9 cellular contexts compared by ENCODE assay signal in the genomic region with DNA sequence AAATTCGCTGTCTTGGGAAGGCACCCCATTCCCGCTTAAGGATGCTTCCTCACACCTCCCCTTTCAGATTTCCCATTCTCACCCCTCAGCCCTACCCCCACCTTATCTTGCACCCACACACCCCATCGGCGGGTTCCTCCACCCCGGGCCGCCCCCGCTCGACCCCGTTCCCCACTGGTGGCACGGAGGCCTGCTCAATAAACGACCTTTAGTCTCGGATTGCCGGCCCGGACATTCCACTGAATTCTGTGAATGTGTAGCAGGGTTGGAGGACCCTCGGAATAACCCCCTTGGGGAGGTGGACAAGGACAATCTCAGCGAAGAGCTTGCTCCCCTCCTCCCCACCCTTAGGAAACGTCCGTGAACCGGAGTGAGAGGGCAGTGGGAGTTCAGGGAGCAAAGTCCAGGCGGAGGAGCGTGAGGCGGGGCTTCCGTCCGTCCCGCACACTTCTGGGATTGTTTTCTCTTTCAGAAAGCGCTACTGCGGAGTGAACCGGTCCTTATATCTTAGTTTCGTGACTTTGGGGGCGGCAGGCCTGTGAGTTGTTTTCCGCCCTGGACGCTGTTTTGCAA. TPM values are rescaled to one million over a fixed set of nuclear protein-coding genes. Genes with fewer than 3 reads are reported as not detected.
DNase-seq lines count a peak whose midpoint lies in the region; ATAC-seq and TF ChIP-seq lines count a peak whose summit lies in the region.
"Had no signal": no experiment of that assay in that cellular context is flagged by ENCODE, and none has a peak within 500 bp of the region (broad histone marks: within the 10 kb centered on the region; RNA-seq: fewer than 3 reads in every experiment).

No MANE protein-coding gene starts in this region.

- peaks cover 61% of the 10 kb centered on the region for H3K27me3 Mint-ChIP-seq in stimulated activated naive CD8-positive, alpha-beta T cell treated with anti-CD3 and anti-CD28 coated beads, Interleukin-15, Interleukin-2, amounts not matched to agents 100 ng/mL and 50 ng/mL, for 24 hours

- peaks cover 17% of the 10 kb centered on the region for H3K27me3 ChIP-seq in colonic mucosa

- H3K36me3 ChIP-seq in colonic mucosa, result peaks cover 3% of the 10 kb centered on the region

- no peaks in the 10 kb centered on the region for H3K9me3 ChIP-seq in colonic mucosa

- H3K27ac Mint-ChIP-seq in stimulated activated naive CD8-positive, alpha-beta T cell treated with anti-CD3 and anti-CD28 coated beads, Interleukin-15, Interleukin-2, amounts not matched to agents 100 ng/mL and 50 ng/mL, for 24 hours, result no peak overlapping the region

- H3K4me3 ChIP-seq in colonic mucosa, result peak overlapping the region; percentile 52

- H3K27ac ChIP-seq in colonic mucosa, result peak overlapping the region; percentile 78

- H3K36me3 Mint-ChIP-seq in stimulated activated naive CD8-positive, alpha-beta T cell treated with anti-CD3 and anti-CD28 coated beads, Interleukin-15, Interleukin-2, amounts not matched to agents 100 ng/mL and 50 ng/mL, for 24 hours (ENCODE audit: low read depth), result peaks cover 25% of the 10 kb centered on the region

- H3K9me3 Mint-ChIP-seq in stimulated activated naive CD8-positive, alpha-beta T cell treated with anti-CD3 and anti-CD28 coated beads, Interleukin-15, Interleukin-2, amounts not matched to agents 100 ng/mL and 50 ng/mL, for 24 hours, result no peaks in the 10 kb centered on the region

- peaks cover 27% of the 10 kb centered on the region for H3K4me1 ChIP-seq in colonic mucosa

- intact Hi-C loops in colonic mucosa (cut with DNase I), result no loop called here

- TF ChIP-seq CTCF in colonic mucosa (IDR thresholded peaks at IDR 0.05), result no peak

- H3K4me1 Mint-ChIP-seq in stimulated activated naive CD8-positive, alpha-beta T cell treated with anti-CD3 and anti-CD28 coated beads, Interleukin-15, Interleukin-2, amounts not matched to agents 100 ng/mL and 50 ng/mL, for 24 hours (ENCODE audit: low read depth), result peaks cover 80% of the 10 kb centered on the region

- H3K9ac ChIP-seq in colonic mucosa (ENCODE audit: low read depth in 2 of 2, low read length in 2 of 2), result peak overlapping the region; percentile 70 to 96

- peak overlapping the region; percentile 73 for H3K4me3 Mint-ChIP-seq in stimulated activated naive CD8-positive, alpha-beta T cell treated with anti-CD3 and anti-CD28 coated beads, Interleukin-15, Interleukin-2, amounts not matched to agents 100 ng/mL and 50 ng/mL, for 24 hours

- no peak for DNase-seq in stimulated activated naive CD8-positive, alpha-beta T cell treated with anti-CD3 and anti-CD28 coated beads, Interleukin-15, Interleukin-2, amounts not matched to agents 100 U/mL and 50 U/mL, for 24 hours
- peak; percentile 81 for DNase-seq in colonic mucosa
- DNase-seq in mucosa of gallbladder (ENCODE audit: low spot score), result peak; percentile 64
- no peak for DNase-seq in NCI-H1417 (lab: John Stamatoyannopoulos, UW)
- DNase-seq in NCI-H128 (lab: John Stamatoyannopoulos, UW; ENCODE audit: unreplicated experiment), result no peak
- no peak for DNase-seq in D341Med (ENCODE audit: low spot score)

- no peak for ATAC-seq in stimulated activated naive CD8-positive, alpha-beta T cell treated with anti-CD3 and anti-CD28 coated beads, Interleukin-15, Interleukin-2, amounts not matched to agents 100 U/mL and 50 U/mL, for 24 hours
- ATAC-seq in GM21529 (IDR thresholded peaks at IDR 0.05; ENCODE audit: unreplicated experiment), result no peak

RNA-seq across cellular contexts. Expression of a gene that starts 2.8 kb away (rescaled TPM):
- total RNA-seq in colonic mucosa, result under 1 TPM; 0.50 to 0.99 TPM
- total RNA-seq in mucosa of gallbladder, result 3.3 TPM

RNA-seq across cellular contexts. Expression of a gene that starts 5.3 kb away (rescaled TPM):
- total RNA-seq in colonic mucosa (10 to 100 TPM; 16.1 to 19.9 TPM), mucosa of gallbladder (35.3 TPM)

RNA-seq across cellular contexts. Expression of a gene that starts 12.0 kb away (rescaled TPM):
- total RNA-seq in colonic mucosa (under 1 TPM; 0.12 to 0.40 TPM), mucosa of gallbladder (0.12 TPM)
- total RNA-seq: pulmonary artery endothelial cell had no signal

RNA-seq across cellular contexts. Expression of a gene that starts 19.4 kb away (rescaled TPM):
- total RNA-seq in colonic mucosa, result 10 to 100 TPM; 23.3 to 25.2 TPM
- total RNA-seq in mucosa of gallbladder, result 41.0 TPM

RNA-seq across cellular contexts. Expression of a gene that starts 19.4 kb away (rescaled TPM):
- total RNA-seq in colonic mucosa (10 to 100 TPM; 14.5 to 28.3 TPM), mucosa of gallbladder (26.5 TPM)

Comparison
In these comparisons a context has a peak if more than half of its experiments do, and no peak if none do; other contexts are left out.
1. DNase-seq: peak in colonic mucosa (single experiment) and mucosa of gallbladder (single experiment); none in stimulated activated naive CD8-positive, alpha-beta T cell treated with anti-CD3 and anti-CD28 coated beads, Interleukin-15, Interleukin-2, amounts not matched to agents 100 U/mL and 50 U/mL, for 24 hours (single experiment), NCI-H1417 (0 of 3), NCI-H128 (single experiment) and D341Med (single experiment).